Comparison of ENCODE assay signal across 11 cellular contexts in genomic region chr5:145775893-145776444, GRCh38. TPM values are rescaled to one million over a fixed set of nuclear protein-coding genes. Genes with fewer than 3 reads are reported as not detected.
DNase-seq lines count a peak whose midpoint lies in the region; ATAC-seq, FAIRE-seq and TF ChIP-seq lines count a peak whose summit lies in the region.
"Had no signal": no experiment of that assay in that cellular context is flagged by ENCODE, and none has a peak within 500 bp of the region (broad histone marks: within the 10 kb centered on the region; RNA-seq: fewer than 3 reads in every experiment).

No MANE protein-coding gene starts in this region.

- H3K36me3 Mint-ChIP-seq in activated CD8-positive, alpha-beta T cell treated with anti-CD3 and anti-CD28 coated beads for 36 hours (ENCODE audit: low read depth), result no peaks in the 10 kb centered on the region
- H3K36me3 Mint-ChIP-seq: activated naive CD8-positive, alpha-beta T cell treated with anti-CD3 and anti-CD28 coated beads, Interleukin-2, amount 10 ng/mL, durations not matched to agents 7 days and 5 days had no signal

- H3K27ac Mint-ChIP-seq in activated CD8-positive, alpha-beta T cell treated with anti-CD3 and anti-CD28 coated beads for 36 hours, result no peak overlapping the region
- H3K27ac Mint-ChIP-seq: activated naive CD8-positive, alpha-beta T cell treated with anti-CD3 and anti-CD28 coated beads, Interleukin-2, amount 10 ng/mL, durations not matched to agents 7 days and 5 days had no signal

- 0 to 65% methylated on average over 2 of the region's 2 CpGs for WGBS in gastroesophageal sphincter (ENCODE audit: low coverage in 1 of 2), 2 donors

- DNase-seq in H54 (ENCODE audit: insufficient read length, low spot score) (peak; percentile 58), T1000 (lab: John Stamatoyannopoulos, UW) (peak; percentile 16), sciatic nerve (ENCODE audit: low spot score) (no peak), left lobe of liver (ENCODE audit: low spot score) (no peak), hypothalamus (lab: John Stamatoyannopoulos, UW) (no peak)
- no peak for DNase-seq in activated CD4-positive, CD25-positive, alpha-beta regulatory T cell (lab: John Stamatoyannopoulos, UW)
- DNase-seq in activated CD8-positive, alpha-beta T cell treated with anti-CD3 and anti-CD28 coated beads for 36 hours, result no peak
- DNase-seq: activated naive CD8-positive, alpha-beta T cell treated with anti-CD3 and anti-CD28 coated beads, Interleukin-2, amount 10 ng/mL, durations not matched to agents 7 days and 5 days; left colon; NCI-H1436 treated with DMSO at 0.1 percent for 48 hours had no signal

- peaks cover 0 to 15% of the 10 kb centered on the region in 2 donors for H3K36me3 ChIP-seq in gastroesophageal sphincter

- no peak overlapping the region for H3K4me3 Mint-ChIP-seq in activated CD8-positive, alpha-beta T cell treated with anti-CD3 and anti-CD28 coated beads for 36 hours
- H3K4me3 Mint-ChIP-seq: activated naive CD8-positive, alpha-beta T cell treated with anti-CD3 and anti-CD28 coated beads, Interleukin-2, amount 10 ng/mL, durations not matched to agents 7 days and 5 days had no signal

- ATAC-seq in gastroesophageal sphincter, result peak; percentile 94
- peak; percentile 98 for ATAC-seq in sciatic nerve
- no peak for ATAC-seq in left lobe of liver
- ATAC-seq in activated CD8-positive, alpha-beta T cell treated with anti-CD3 and anti-CD28 coated beads for 36 hours, result no peak
- ATAC-seq: left colon had no signal

- peaks cover 0 to 8% (median 0%) of the 10 kb centered on the region in 3 donors for H3K4me1 ChIP-seq in gastroesophageal sphincter

- POLR2A ChIA-PET in activated CD8-positive, alpha-beta T cell treated with anti-CD3 and anti-CD28 coated beads for 36 hours (lab: Charles Lee), result no interaction called here

- CTCF ChIA-PET in activated CD8-positive, alpha-beta T cell treated with anti-CD3 and anti-CD28 coated beads for 36 hours (lab: Charles Lee), result no interaction called here

- intact Hi-C loops in sciatic nerve (cut with DNase I), result no loop called here
- intact Hi-C loops in activated CD8-positive, alpha-beta T cell treated with anti-CD3 and anti-CD28 coated beads for 36 hours (cut with micrococcal nuclease), result no loop called here

- H3K27me3 ChIP-seq in gastroesophageal sphincter, result no peaks in the 10 kb centered on the region

- H3K9me3 Mint-ChIP-seq in activated CD8-positive, alpha-beta T cell treated with anti-CD3 and anti-CD28 coated beads for 36 hours, result no peaks in the 10 kb centered on the region
- H3K9me3 Mint-ChIP-seq: activated naive CD8-positive, alpha-beta T cell treated with anti-CD3 and anti-CD28 coated beads, Interleukin-2, amount 10 ng/mL, durations not matched to agents 7 days and 5 days had no signal

- TF ChIP-seq EP300 in gastroesophageal sphincter (IDR thresholded peaks at IDR 0.05), result no peak

- no peak for TF ChIP-seq POLR2A in H54 (IDR thresholded peaks at IDR 0.05; ENCODE audit: low read depth, low read length)
- no peak for TF ChIP-seq POLR2A in gastroesophageal sphincter (IDR thresholded peaks at IDR 0.05)

- H3K9me3 ChIP-seq in gastroesophageal sphincter, result no peaks in the 10 kb centered on the region

- peak; percentile 72 for FAIRE-seq in H54 (lab: Jason Lieb, UNC)

- H3K4me1 Mint-ChIP-seq in activated CD8-positive, alpha-beta T cell treated with anti-CD3 and anti-CD28 coated beads for 36 hours (ENCODE audit: low read depth), result no peaks in the 10 kb centered on the region
- H3K4me1 Mint-ChIP-seq: activated naive CD8-positive, alpha-beta T cell treated with anti-CD3 and anti-CD28 coated beads, Interleukin-2, amount 10 ng/mL, durations not matched to agents 7 days and 5 days had no signal

- peak overlapping the region in 2 of 4 donors; percentile 38 to 40 for H3K27ac ChIP-seq in gastroesophageal sphincter

- no peak overlapping the region for H3K4me3 ChIP-seq in gastroesophageal sphincter

- no peak for TF ChIP-seq CTCF in gastroesophageal sphincter (IDR thresholded peaks at IDR 0.05)
- TF ChIP-seq CTCF in activated CD8-positive, alpha-beta T cell treated with anti-CD3 and anti-CD28 coated beads for 36 hours (IDR thresholded peaks at IDR 0.05), result no peak

- H3K27me3 Mint-ChIP-seq in activated CD8-positive, alpha-beta T cell treated with anti-CD3 and anti-CD28 coated beads for 36 hours, result no peaks in the 10 kb centered on the region
- H3K27me3 Mint-ChIP-seq: activated naive CD8-positive, alpha-beta T cell treated with anti-CD3 and anti-CD28 coated beads, Interleukin-2, amount 10 ng/mL, durations not matched to agents 7 days and 5 days had no signal

RNA-seq across cellular contexts. Expression of gene PRELID2, which starts 59.2 kb away (rescaled TPM):
- 10 to 100 TPM; 13.6 to 19.8 (median 17.3) TPM for total RNA-seq in gastroesophageal sphincter
- 22.4 TPM for total RNA-seq in sciatic nerve
- total RNA-seq in left lobe of liver, result 3.3 TPM
- 1 to 10 TPM; 2.7 to 3.6 TPM for total RNA-seq in activated CD8-positive, alpha-beta T cell treated with anti-CD3 and anti-CD28 coated beads for 36 hours

Comparison
In these comparisons a context has a peak if more than half of its experiments do, and no peak if none do; other contexts are left out.
1. DNase-seq: peak in H54 (single experiment) and T1000 (single experiment); none in sciatic nerve (single experiment), left lobe of liver (single experiment), hypothalamus (0 of 51), activated CD4-positive, CD25-positive, alpha-beta regulatory T cell (0 of 4) and activated CD8-positive, alpha-beta T cell treated with anti-CD3 and anti-CD28 coated beads for 36 hours (single experiment).
2. ATAC-seq: peak in gastroesophageal sphincter (single experiment) and sciatic nerve (single experiment); none in left lobe of liver (single experiment) and activated CD8-positive, alpha-beta T cell treated with anti-CD3 and anti-CD28 coated beads for 36 hours (single experiment).